ENCODE assay signal across 8 cellular contexts in genomic region chr1:6033986-6034749, GRCh38. TPM values are rescaled to one million over a fixed set of nuclear protein-coding genes. Genes with fewer than 3 reads are reported as not detected.
A peak's percentile ranks its signal among the peaks of the same experiment; 100 is the strongest.
DNase-seq lines count a peak whose midpoint lies in the region; ATAC-seq and TF ChIP-seq lines count a peak whose summit lies in the region.

No MANE protein-coding gene starts in this region.

- H3K79me2 ChIP-seq in parathyroid adenoma, result no peaks in the 10 kb centered on the region

- DNase-seq in G401 (ENCODE audit: low spot score) (peak; percentile 90), NCI-H2227 treated with DMSO at 0.1 percent for 48 hours (lab: John Stamatoyannopoulos, UW) (peak; percentile 60), head of caudate nucleus (peak in 40 of 42 donors; percentile 22 to 79 (median 56)), NCI-H187 treated with DMSO at 0.1 percent for 48 hours (lab: John Stamatoyannopoulos, UW) (no peak), SIG-M5 (lab: John Stamatoyannopoulos, UW) (no peak)
- DNase-seq in activated naive CD4-positive, alpha-beta T cell treated with Interleukin-2 at 50 U/mL for 16 hours, result peak; percentile 44

- peak; percentile 59 for TF ChIP-seq CTCF in parathyroid adenoma (IDR thresholded peaks at IDR 0.05)

- H3K27ac ChIP-seq in parathyroid adenoma, result no peak overlapping the region

- intact Hi-C loops in head of caudate nucleus (cut with DNase I), result no loop called here

- no peaks in the 10 kb centered on the region for H3K9me3 ChIP-seq in parathyroid adenoma (ENCODE audit: control insufficient read depth, low read length)

- H3K4me3 ChIP-seq in parathyroid adenoma (ENCODE audit: low read depth, low read length), result no peak overlapping the region

- H3K4me2 ChIP-seq in parathyroid adenoma (ENCODE audit: low read length), result no peak overlapping the region

- ATAC-seq in HG02870 (IDR thresholded peaks at IDR 0.05; ENCODE audit: unreplicated experiment), result no peak

- no peaks in the 10 kb centered on the region for H3K36me3 ChIP-seq in parathyroid adenoma (ENCODE audit: control insufficient read depth, insufficient read depth, low read length)

- H2AFZ ChIP-seq in parathyroid adenoma, result no peak overlapping the region

- in situ Hi-C loops in G401 (cut with HindIII; ENCODE audit: low sequenced_read_pairs), result no loop called here

- H3K27me3 ChIP-seq in parathyroid adenoma (ENCODE audit: control insufficient read depth, insufficient read depth, low read length), result no peaks in the 10 kb centered on the region

- no peak overlapping the region for H3K9ac ChIP-seq in parathyroid adenoma

- no peaks in the 10 kb centered on the region for H3K4me1 ChIP-seq in parathyroid adenoma

RNA-seq across cellular contexts. Expression of gene KCNAB2, which starts 11.5 kb away (rescaled TPM):
- 0.71 and 1.8 TPM in 2 replicates for total RNA-seq in G401 (2014; rRNA removed; shearing (Covaris generic))

RNA-seq across cellular contexts. Expression of gene NPHP4, which starts 41.9 kb away (rescaled TPM):
- total RNA-seq in G401 (2014; rRNA removed; shearing (Covaris generic)), result 7.6 and 9.8 TPM in 2 replicates

Comparison
In these comparisons a context has a peak if more than half of its experiments do, and no peak if none do; other contexts are left out.
1. DNase-seq: peak in G401 (single experiment), NCI-H2227 treated with DMSO at 0.1 percent for 48 hours (single experiment), activated naive CD4-positive, alpha-beta T cell treated with Interleukin-2 at 50 U/mL for 16 hours (single experiment) and head of caudate nucleus (40 of 42); none in NCI-H187 treated with DMSO at 0.1 percent for 48 hours (single experiment) and SIG-M5 (single experiment).